ENCODE assay signal across 18 cellular contexts in the genomic region with DNA sequence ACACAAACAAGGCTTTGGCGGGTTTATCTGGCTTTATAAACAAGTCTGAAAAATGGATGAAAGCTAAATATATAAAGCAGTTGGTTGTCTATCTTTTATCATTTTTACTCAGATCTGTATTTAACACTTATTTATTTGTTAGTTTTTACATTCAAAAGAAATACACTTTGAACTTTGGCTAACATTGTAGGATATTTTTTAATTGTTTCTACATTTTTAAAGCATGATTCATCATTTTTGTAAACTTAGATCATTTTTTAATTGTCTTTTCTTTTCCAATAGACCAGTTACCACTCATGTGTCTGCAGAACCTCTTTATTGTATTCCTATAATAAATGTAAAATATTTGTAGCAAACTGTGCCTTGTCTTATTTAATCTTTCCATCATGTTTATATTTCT.
"Had no signal": no experiment of that assay in that cellular context is flagged by ENCODE, and none has a peak within 500 bp of the region (broad histone marks: within the 10 kb centered on the region; RNA-seq: fewer than 3 reads in every experiment).

No MANE protein-coding gene starts in this region.

- H3K27me3 Mint-ChIP-seq: activated naive CD4-positive, alpha-beta T cell treated with anti-CD3 and anti-CD28 coated beads, Interleukin-2, amount 10 ng/mL, durations not matched to agents 7 days and 5 days; progenitor cell of endocrine pancreas had no signal

- H3K27ac Mint-ChIP-seq: activated naive CD4-positive, alpha-beta T cell treated with anti-CD3 and anti-CD28 coated beads, Interleukin-2, amount 10 ng/mL, durations not matched to agents 7 days and 5 days; activated T-helper 2 cell treated with anti-CD3 and anti-CD28 coated beads, Interferon-gamma antibody, Interleukin-2, Interleukin-4, amounts not matched to agents 10 μg/mL and 5 μg/mL and 100 μg/mL, durations not matched to agents 14 hours and 24 hours and 36 hours; natural killer cell had no signal

- H3K9me3 Mint-ChIP-seq: activated naive CD4-positive, alpha-beta T cell treated with anti-CD3 and anti-CD28 coated beads, Interleukin-2, amount 10 ng/mL, durations not matched to agents 7 days and 5 days; activated T-helper 2 cell treated with anti-CD3 and anti-CD28 coated beads, Interferon-gamma antibody, Interleukin-2, Interleukin-4, amounts not matched to agents 10 μg/mL and 5 μg/mL and 100 μg/mL, durations not matched to agents 14 hours and 24 hours and 36 hours; natural killer cell had no signal

- FAIRE-seq: astrocyte, kidney had no signal

- H3K27me3 ChIP-seq: cardiac muscle cell, dorsolateral prefrontal cortex, hepatocyte, testis, upper lobe of right lung had no signal

- H3K27ac ChIP-seq: cardiac muscle cell, dorsolateral prefrontal cortex, hepatocyte, left ventricle myocardium inferior, testis, upper lobe of right lung had no signal

- H3K36me3 Mint-ChIP-seq: activated naive CD4-positive, alpha-beta T cell treated with anti-CD3 and anti-CD28 coated beads, Interleukin-2, amount 10 ng/mL, durations not matched to agents 7 days and 5 days; natural killer cell had no signal

- H3K4me1 Mint-ChIP-seq: natural killer cell had no signal

- ATAC-seq: esophagus mucosa; natural killer cell; right cardiac atrium; stimulated activated naive CD8-positive, alpha-beta T cell treated with anti-CD3 and anti-CD28 coated beads, Interleukin-15, Interleukin-2, amounts not matched to agents 100 U/mL and 50 U/mL, for 24 hours; upper lobe of right lung had no signal

- H3K4me1 ChIP-seq: testis, upper lobe of right lung had no signal

- H3K4me3 Mint-ChIP-seq: activated naive CD4-positive, alpha-beta T cell treated with anti-CD3 and anti-CD28 coated beads, Interleukin-2, amount 10 ng/mL, durations not matched to agents 7 days and 5 days; natural killer cell had no signal

- DNase-seq: activated CD4-positive, alpha-beta T cell treated with anti-CD3 and anti-CD28 coated beads for 1 hour; activated CD4-positive, alpha-beta T cell treated with anti-CD3 and anti-CD28 coated beads, Interleukin-2, amount 50 U/mL, for 48 hours; activated naive CD4-positive, alpha-beta T cell treated with anti-CD3 and anti-CD28 coated beads, Interleukin-2, amount 10 ng/mL, durations not matched to agents 7 days and 5 days; dorsolateral prefrontal cortex; kidney; left ventricle myocardium inferior; natural killer cell; right cardiac atrium; stimulated activated naive CD8-positive, alpha-beta T cell treated with anti-CD3 and anti-CD28 coated beads, Interleukin-15, Interleukin-2, amounts not matched to agents 100 U/mL and 50 U/mL, for 24 hours; testis; upper lobe of right lung had no signal

- H3K4me3 ChIP-seq: cardiac muscle cell, dorsolateral prefrontal cortex, hepatocyte, left ventricle myocardium inferior, smooth muscle cell, testis, upper lobe of right lung had no signal

- H3K36me3 ChIP-seq: cardiac muscle cell, left ventricle myocardium inferior, upper lobe of right lung had no signal

- H3K9me3 ChIP-seq: left ventricle myocardium inferior, testis, upper lobe of right lung had no signal
